In genomic region chr14:50804181-50804721, GRCh38 we compare ENCODE assay signal across 12 cellular contexts. TPM values are rescaled to one million over a fixed set of nuclear protein-coding genes. Genes with fewer than 3 reads are reported as not detected.
A peak's percentile ranks its signal among the peaks of the same experiment; 100 is the strongest.
DNase-seq lines count a peak whose midpoint lies in the region; ATAC-seq and TF ChIP-seq lines count a peak whose summit lies in the region.
"Had no signal": no experiment of that assay in that cellular context is flagged by ENCODE, and none has a peak within 500 bp of the region (broad histone marks: within the 10 kb centered on the region; RNA-seq: fewer than 3 reads in every experiment).

No MANE protein-coding gene starts in this region.

- WGBS in heart right ventricle, 2 donors, result 52 to 54% methylated on average over 5 of the region's 5 CpGs

- H3K4me3 ChIP-seq in heart right ventricle, result no peak overlapping the region
- H3K4me3 ChIP-seq in skeletal muscle tissue (ENCODE audit: low read length in 3 of 3), result no peak overlapping the region
- H3K4me3 ChIP-seq: pancreas had no signal

- DNase-seq in ELR (ENCODE audit: low read depth), result peak; percentile 65
- DNase-seq in amniotic stem cell (lab: John Stamatoyannopoulos, UW), result peak; percentile 24
- DNase-seq in heart right ventricle, result no peak
- no peak for DNase-seq in islet precursor cell
- no peak for DNase-seq in HUDEP-2 (lab: John Stamatoyannopoulos, UW; ENCODE audit: unreplicated experiment in 76 of 76)
- no peak for DNase-seq in NCI-H1048 (lab: John Stamatoyannopoulos, UW)
- DNase-seq: DMS 273 treated with DMSO at 0.1 percent for 48 hours, endodermal cell, Kasumi-1, pancreas had no signal

- peak; percentile 57 to 93 (median 82) for ATAC-seq in heart right ventricle
- ATAC-seq in GM18861 (IDR thresholded peaks at IDR 0.05; ENCODE audit: unreplicated experiment), result no peak

- H3K27ac ChIP-seq in heart right ventricle, result peak overlapping the region in 8 of 10 donors; percentile 34 to 74 (median 40)
- H3K27ac ChIP-seq in skeletal muscle tissue (ENCODE audit: low read depth, low read length), result peak overlapping the region; percentile 45
- H3K27ac ChIP-seq: pancreas had no signal

- no peaks in the 10 kb centered on the region for H3K9me3 ChIP-seq in heart right ventricle
- H3K9me3 ChIP-seq in skeletal muscle tissue (ENCODE audit: control insufficient read depth in 3 of 3, low read length in 3 of 3), result no peaks in the 10 kb centered on the region
- H3K9me3 ChIP-seq: pancreas had no signal

- H3K27me3 ChIP-seq in heart right ventricle (no peaks in the 10 kb centered on the region), skeletal muscle tissue (ENCODE audit: control insufficient read depth in 3 of 3, insufficient read depth in 3 of 3, low read length in 3 of 3) (no peaks in the 10 kb centered on the region)
- H3K27me3 ChIP-seq: pancreas had no signal

- H3K4me1 ChIP-seq in heart right ventricle (peaks cover 0 to 35% (median 20%) of the 10 kb centered on the region in 9 donors), skeletal muscle tissue (ENCODE audit: control insufficient read depth in 3 of 3, insufficient read depth in 3 of 3, low read length in 3 of 3) (peaks cover 0 to 7% (median 0%) of the 10 kb centered on the region in 3 donors)
- H3K4me1 ChIP-seq: pancreas had no signal

- H3K36me3 ChIP-seq in heart right ventricle (peaks cover 0 to 39% (median under 1%) of the 10 kb centered on the region in 9 donors), skeletal muscle tissue (ENCODE audit: control insufficient read depth in 3 of 3, insufficient read depth in 3 of 3, low read length in 3 of 3) (peaks cover 0 to 2% (median 0%) of the 10 kb centered on the region in 3 donors)
- H3K36me3 ChIP-seq: pancreas had no signal

- intact Hi-C loops in heart right ventricle (cut with DNase I), result no loop called here

- no peak overlapping the region for H3K9ac ChIP-seq in skeletal muscle tissue (ENCODE audit: low read depth in 1 of 3, low read length in 3 of 3)

- no peak for TF ChIP-seq CTCF in heart right ventricle (IDR thresholded peaks at IDR 0.05)

RNA-seq across cellular contexts. Expression of gene NIN, which starts 26.7 kb away (rescaled TPM):
- total RNA-seq in heart right ventricle (10 to 100 TPM; 20.2 to 38.7 (median 26.6) TPM), skeletal muscle tissue (24.0 TPM)
- 10 to 100 TPM in 1 of 2 donors, 1 to 10 TPM in 1; 4.0 to 14.3 TPM for polyA plus RNA-seq in heart right ventricle

Comparison
In these comparisons a context has a peak if more than half of its experiments do, and no peak if none do; other contexts are left out.
1. DNase-seq: peak in ELR (single experiment) and amniotic stem cell (single experiment); none in heart right ventricle (0 of 2), islet precursor cell (single experiment), HUDEP-2 (0 of 76) and NCI-H1048 (single experiment).